In the genomic region with DNA sequence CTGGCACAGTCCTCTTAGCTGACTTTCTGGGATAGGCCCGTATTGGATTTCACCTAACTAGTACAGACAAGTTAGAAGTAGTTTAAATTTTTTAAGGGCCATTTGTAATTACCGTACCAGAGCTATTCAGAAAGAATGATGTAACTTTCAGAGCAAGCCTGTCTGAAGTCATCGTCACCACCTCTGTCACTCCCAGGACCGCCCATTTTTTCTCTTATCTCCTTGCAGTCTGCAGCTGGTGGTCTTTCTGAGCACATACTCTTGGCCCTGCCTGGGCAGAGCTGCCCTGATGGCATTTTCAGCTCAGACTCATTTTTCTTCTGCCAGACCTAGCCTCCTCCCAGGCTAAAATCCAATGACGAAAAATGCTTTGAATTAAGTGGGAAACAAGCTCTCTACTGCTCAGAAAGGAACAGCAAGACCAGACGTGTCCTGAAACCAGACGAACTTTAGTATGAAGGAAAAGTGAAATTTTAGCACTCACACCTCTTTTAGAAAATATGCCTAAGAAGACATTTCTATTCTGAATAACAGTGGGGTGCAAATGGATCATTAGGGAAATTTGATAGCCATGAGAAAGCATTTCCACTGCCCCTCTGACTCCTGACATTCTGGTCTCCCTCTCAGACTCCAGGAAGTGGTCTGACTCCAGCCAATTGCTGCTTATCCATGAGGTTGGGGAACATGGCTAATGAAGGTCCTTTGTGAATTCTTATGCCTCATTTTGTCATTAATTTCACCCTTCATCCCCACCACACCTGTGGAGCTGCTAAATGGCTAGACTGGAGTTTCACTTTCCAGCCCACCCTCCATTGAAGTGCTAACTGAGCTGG, we compare ENCODE assay signal across 1 cellular context.
TF ChIP-seq lines count a peak whose summit lies in the region.

No MANE protein-coding gene starts in this region.

TF ChIP-seq in H1, 55 proteins besides CTCF, POLR2A, EP300 and RAD21:
- TF ChIP-seq PHF8 (conservative IDR thresholded peaks at IDR 0.05; ENCODE audit: low read depth, low read length) (no peak), SUZ12 (IDR thresholded peaks at IDR 0.05; ENCODE audit: low read length) (no peak), FOSL1 (IDR thresholded peaks at IDR 0.05; ENCODE audit: insufficient read depth, low read depth, low read length) (no peak), JUN (IDR thresholded peaks at IDR 0.05; ENCODE audit: low read depth, low read length) (no peak), SIX5 (IDR thresholded peaks at IDR 0.05; ENCODE audit: low read depth, low read length) (no peak), POU5F1 (IDR thresholded peaks at IDR 0.05; ENCODE audit: low read depth, low read length) (no peak), RBBP5 (IDR thresholded peaks at IDR 0.05; ENCODE audit: borderline replicate concordance, low read depth, low read length) (no peak), CBX8 (IDR thresholded peaks at IDR 0.05; ENCODE audit: borderline replicate concordance, low read depth, low read length) (no peak), KDM5A (IDR thresholded peaks at IDR 0.05; ENCODE audit: low read length) (no peak), BRCA1 (IDR thresholded peaks at IDR 0.05; ENCODE audit: low read depth, low read length) (no peak), TEAD4 (IDR thresholded peaks at IDR 0.05; ENCODE audit: low read depth, low read length) (no peak), SP2 (IDR thresholded peaks at IDR 0.05; ENCODE audit: low read length) (no peak), NANOG (IDR thresholded peaks at IDR 0.05; ENCODE audit: insufficient read depth, low read depth, low read length, poor library complexity, severe bottlenecking) (no peak), RXRA (IDR thresholded peaks at IDR 0.05; ENCODE audit: insufficient read depth, low read depth, low read length) (no peak)
- TF ChIP-seq, protein P1, sequence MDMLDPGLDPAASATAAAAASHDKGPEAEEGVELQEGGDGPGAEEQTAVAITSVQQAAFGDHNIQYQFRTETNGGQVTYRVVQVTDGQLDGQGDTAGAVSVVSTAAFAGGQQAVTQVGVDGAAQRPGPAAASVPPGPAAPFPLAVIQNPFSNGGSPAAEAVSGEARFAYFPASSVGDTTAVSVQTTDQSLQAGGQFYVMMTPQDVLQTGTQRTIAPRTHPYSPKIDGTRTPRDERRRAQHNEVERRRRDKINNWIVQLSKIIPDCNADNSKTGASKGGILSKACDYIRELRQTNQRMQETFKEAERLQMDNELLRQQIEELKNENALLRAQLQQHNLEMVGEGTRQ (IDR thresholded peaks at IDR 0.05; ENCODE audit: low read length), result no peak
- TF ChIP-seq, protein P2, sequence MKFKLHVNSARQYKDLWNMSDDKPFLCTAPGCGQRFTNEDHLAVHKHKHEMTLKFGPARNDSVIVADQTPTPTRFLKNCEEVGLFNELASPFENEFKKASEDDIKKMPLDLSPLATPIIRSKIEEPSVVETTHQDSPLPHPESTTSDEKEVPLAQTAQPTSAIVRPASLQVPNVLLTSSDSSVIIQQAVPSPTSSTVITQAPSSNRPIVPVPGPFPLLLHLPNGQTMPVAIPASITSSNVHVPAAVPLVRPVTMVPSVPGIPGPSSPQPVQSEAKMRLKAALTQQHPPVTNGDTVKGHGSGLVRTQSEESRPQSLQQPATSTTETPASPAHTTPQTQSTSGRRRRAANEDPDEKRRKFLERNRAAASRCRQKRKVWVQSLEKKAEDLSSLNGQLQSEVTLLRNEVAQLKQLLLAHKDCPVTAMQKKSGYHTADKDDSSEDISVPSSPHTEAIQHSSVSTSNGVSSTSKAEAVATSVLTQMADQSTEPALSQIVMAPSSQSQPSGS (IDR thresholded peaks at IDR 0.05; ENCODE audit: low read length), result no peak
